In genomic region chr6:153511896-153512496, GRCh38 we compare ENCODE assay signal across 1 cellular context.
TF ChIP-seq lines count a peak whose summit lies in the region.

No MANE protein-coding gene starts in this region.

TF ChIP-seq in K562, 482 proteins besides CTCF, POLR2A, EP300 and RAD21 (continued from another document):
- TF ChIP-seq CHD7 (IDR thresholded peaks at IDR 0.05; ENCODE audit: low read depth, low read length) (no peak), MBD1 (CRISPR knock-in tag; IDR thresholded peaks at IDR 0.05) (no peak), ATF2 (CRISPR knock-in tag; IDR thresholded peaks at IDR 0.05) (no peak), PHF21A (IDR thresholded peaks at IDR 0.05; ENCODE audit: borderline replicate concordance, low read depth) (no peak), SMARCC2 (IDR thresholded peaks at IDR 0.05; ENCODE audit: low read depth) (no peak), MITF (IDR thresholded peaks at IDR 0.05) (no peak)
